17 cellular contexts compared by ENCODE assay signal in the genomic region with DNA sequence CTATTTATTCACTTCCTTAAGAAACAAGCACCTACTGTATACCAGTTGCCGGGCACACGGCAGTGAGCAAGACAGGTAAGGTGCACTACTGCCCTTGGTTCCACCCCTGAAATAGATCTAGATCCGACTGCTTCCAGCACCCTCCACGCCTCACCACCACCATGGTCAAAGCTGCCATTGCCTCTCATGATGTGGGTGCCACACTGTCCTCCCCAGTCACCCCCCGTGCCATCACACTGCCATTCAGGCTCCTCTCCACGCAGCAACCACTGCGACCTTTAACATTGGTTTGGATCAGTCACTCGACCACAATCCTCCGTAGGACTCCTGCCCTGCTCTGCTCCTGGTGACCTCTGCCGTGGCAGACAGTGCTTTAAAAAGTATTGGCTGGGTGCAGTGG.
"Had no signal": no experiment of that assay in that cellular context is flagged by ENCODE, and none has a peak within 500 bp of the region (broad histone marks: within the 10 kb centered on the region; RNA-seq: fewer than 3 reads in every experiment).

No MANE protein-coding gene starts in this region.

- H3K27ac ChIP-seq: brain microvascular endothelial cell, left ventricle myocardium inferior, thoracic aorta had no signal

- H3K27me3 ChIP-seq: brain microvascular endothelial cell had no signal

- DNase-seq: activated CD4-positive, alpha-beta T cell treated with anti-CD3 and anti-CD28 coated beads for 48 hours; activated CD8-positive, alpha-beta memory T cell treated with anti-CD3 and anti-CD28 coated beads, Interleukin-2, amount 50 U/mL, for 48 hours; activated naive CD8-positive, alpha-beta T cell treated with anti-CD3 and anti-CD28 coated beads, Interleukin-2, amount 10 ng/mL, durations not matched to agents 7 days and 5 days; activated T-cell treated with anti-CD3 and anti-CD28 coated beads, Interleukin-2, amount 50 U/mL, for 72 hours; anterior cingulate cortex; brain microvascular endothelial cell; effector CD8-positive, alpha-beta T cell; foreskin fibroblast; left ventricle myocardium inferior; mucosa of descending colon; naive thymus-derived CD8-positive, alpha-beta T cell; small intestine; stimulated activated CD4-positive, alpha-beta T cell treated with anti-CD3 and anti-CD28 coated beads, Interleukin-4, amount 100 ng/mL, for 4 hours; stimulated activated CD8-positive, alpha-beta memory T cell treated with anti-CD3 and anti-CD28 coated beads, Interleukin-4, amount 100 ng/mL, for 48 hours; T-helper 17 cell had no signal

- H3K4me1 ChIP-seq: left ventricle myocardium inferior had no signal

- H3K36me3 ChIP-seq: brain microvascular endothelial cell, left ventricle myocardium inferior, thoracic aorta had no signal

- H3K4me3 ChIP-seq: left ventricle myocardium inferior, mucosa of descending colon, thoracic aorta had no signal

- H3K9me3 ChIP-seq: left ventricle myocardium inferior, mucosa of descending colon, thoracic aorta had no signal

- ATAC-seq: activated T-cell treated with anti-CD3 and anti-CD28 coated beads, Interleukin-2, amount 50 U/mL, for 72 hours; mucosa of descending colon; naive thymus-derived CD8-positive, alpha-beta T cell; T-helper 17 cell; WTC11 had no signal
